ENCODE assay signal across 22 cellular contexts in genomic region chr20:42110301-42110700, GRCh38.
"Had no signal": no experiment of that assay in that cellular context is flagged by ENCODE, and none has a peak within 500 bp of the region (broad histone marks: within the 10 kb centered on the region; RNA-seq: fewer than 3 reads in every experiment).

No MANE protein-coding gene starts in this region.

- DNase-seq: IMR-90, Kasumi-1, MM.1S, NCI-H1092 treated with DMSO at 0.1 percent for 48 hours, NCI-H1436, NCI-H187, NCI-H2029, NCI-H2081 treated with DMSO at 0.1 percent for 48 hours, NCI-H2171, NCI-H226, NCI-H446, NCI-H510A, NCI-H524 treated with DMSO at 0.1 percent for 48 hours, NCI-H69, NCI-H774, Right ventricle myocardium superior, RPMI8226, SIG-M5 had no signal

- ATAC-seq: HepG2, SK-N-SH treated with all-trans-retinoic acid at 6 μM for 48 hours had no signal

- H3K9ac ChIP-seq: KMS-11 had no signal

- FAIRE-seq: HepG2, RCC 7860 had no signal

- H3K27ac ChIP-seq: KMS-11 had no signal

- H3K4me2 ChIP-seq: KMS-11 had no signal
